ENCODE assay signal across 24 cellular contexts in genomic region chr15:48447058-48447457, GRCh38.
DNase-seq lines count a peak whose midpoint lies in the region; ATAC-seq, FAIRE-seq and TF ChIP-seq lines count a peak whose summit lies in the region.
"Had no signal": no experiment of that assay in that cellular context is flagged by ENCODE, and none has a peak within 500 bp of the region (broad histone marks: within the 10 kb centered on the region; RNA-seq: fewer than 3 reads in every experiment).

No MANE protein-coding gene starts in this region.

- CTCF ChIA-PET in PC-3 (lab: Charles Lee) = interaction anchor here (0.6 kb wide), 1 partner anchor 78 kb away, joined by 3 read pairs; no protein-coding TSS in a partner anchor

- H3K9ac ChIP-seq in PC-3 (ENCODE audit: low read length) = peak overlapping the region; percentile 52
- H3K9ac ChIP-seq: KMS-11, SK-N-SH had no signal

- H3K4me3 ChIP-seq in ACC112 (ENCODE audit: low read depth, low read length) (peak overlapping the region; percentile 41; the same call in 1 of the 2 replicates), PC-3 (ENCODE audit: low read length) (peak overlapping the region; percentile 26; the same call in 1 of the 2 replicates), bronchial epithelial cell (ENCODE audit: low read depth, low read length) (no peak overlapping the region), osteoblast (ENCODE audit: insufficient read depth, low read length) (no peak overlapping the region)
- H3K4me3 ChIP-seq: GM12878, GM23338, HAP-1 had no signal

- H3K4me1 ChIP-seq in ACC112 (ENCODE audit: control insufficient read depth, insufficient read depth, low read length, unreplicated experiment) (peaks cover 43% of the 10 kb centered on the region), PC-3 (ENCODE audit: insufficient read depth, low read length) (peaks cover 20% of the 10 kb centered on the region), osteoblast (ENCODE audit: insufficient read depth, low read length) (peaks cover 37% of the 10 kb centered on the region)
- H3K4me1 ChIP-seq: HAP-1 had no signal

- H3K27me3 ChIP-seq in ACC112 (ENCODE audit: insufficient read depth, low read length) (no peaks in the 10 kb centered on the region), PC-3 (ENCODE audit: low read length) (no peaks in the 10 kb centered on the region), bronchial epithelial cell (ENCODE audit: control insufficient read depth, insufficient read depth, low read length) (no peaks in the 10 kb centered on the region), osteoblast (ENCODE audit: insufficient read depth, low read length) (no peaks in the 10 kb centered on the region)

- DNase-seq in PC-3 = peak; percentile 53
- peak; percentile 59 for DNase-seq in bronchial epithelial cell (ENCODE audit: low read depth)
- no peak for DNase-seq in osteoblast (ENCODE audit: insufficient read length, low spot score, missing footprints)
- DNase-seq in SHP77 treated with DMSO at 0.1 percent for 48 hours (lab: John Stamatoyannopoulos, UW) = no peak
- DNase-seq in activated CD4-positive, CD25-positive, alpha-beta regulatory T cell treated with anti-CD3 and anti-CD28 coated beads, Interleukin-2, amount 50 U/mL, for 72 hours = no peak
- no peak for DNase-seq in RKO (ENCODE audit: low spot score)
- DNase-seq: 8988T; AML-193; C1 segment of cervical spinal cord; CD8-positive, alpha-beta T cell; DND-41; MV-4-11; NCI-H1105 treated with DMSO at 0.1 percent for 48 hours; NCI-H2029 treated with DMSO at 0.1 percent for 48 hours; NCI-H2171; NCI-H345; NCI-H524 treated with DMSO at 0.1 percent for 48 hours; SHP77; SK-N-SH had no signal

- H2AFZ ChIP-seq in ACC112 (ENCODE audit: low read length, unreplicated experiment) (no peak overlapping the region), PC-3 (ENCODE audit: low read length) (no peak overlapping the region), osteoblast (ENCODE audit: low read length) (no peak overlapping the region)
- H2AFZ ChIP-seq: GM23338 had no signal

- H3K9me3 ChIP-seq in PC-3 (ENCODE audit: low read length) (no peaks in the 10 kb centered on the region), osteoblast (ENCODE audit: low read depth, low read length) (no peaks in the 10 kb centered on the region)
- H3K9me3 ChIP-seq: HAP-1, SK-N-SH had no signal

- H3K79me2 ChIP-seq in ACC112 (ENCODE audit: control insufficient read depth, insufficient read depth, low read length, unreplicated experiment) (no peaks in the 10 kb centered on the region), PC-3 (ENCODE audit: low read length) (no peaks in the 10 kb centered on the region), osteoblast (ENCODE audit: insufficient read depth, low read length) (no peaks in the 10 kb centered on the region)

- H3K4me2 ChIP-seq in PC-3 (ENCODE audit: low read length) (peak overlapping the region; percentile 65), osteoblast (ENCODE audit: insufficient read depth, low read length) (no peak overlapping the region)
- H3K4me2 ChIP-seq: GM23338, KMS-11, SK-N-SH had no signal

- no TSS peak for BruUV-seq in PC-3 (replicated peaks; lab: Mats Ljungman, UMichigan)

- no peak for TF ChIP-seq CTCF in PC-3 (conservative IDR thresholded peaks at IDR 0.05; ENCODE audit: low read depth, low read length)
- no peak for TF ChIP-seq CTCF in bronchial epithelial cell (IDR thresholded peaks at IDR 0.05; ENCODE audit: insufficient read depth, low read length, severe bottlenecking)
- TF ChIP-seq CTCF in osteoblast (IDR thresholded peaks at IDR 0.05; ENCODE audit: extremely low read depth, low read depth, low read length) = no peak

- POLR2A ChIA-PET in PC-3 (lab: Charles Lee; ENCODE audit: unreplicated experiment) = no interaction called here

- no peaks in the 10 kb centered on the region for H3F3A ChIP-seq in PC-3 (ENCODE audit: low read length, unreplicated experiment)

- H3K27ac ChIP-seq in ACC112 (ENCODE audit: low read depth, low read length) (peak overlapping the region; percentile 80), PC-3 (ENCODE audit: low read length) (peak overlapping the region; percentile 89), osteoblast (ENCODE audit: low read depth, low read length) (peak overlapping the region; percentile 58)
- H3K27ac ChIP-seq: KMS-11 had no signal

- ATAC-seq in PC-3 = peak; percentile 22; the same call in 1 of the 2 replicates
- ATAC-seq: CD8-positive, alpha-beta T cell; GM12878; GM23338 had no signal

- H3K9me2 ChIP-seq in PC-3 (replicated peaks; ENCODE audit: low read length) = no peaks in the 10 kb centered on the region
- H3K9me2 ChIP-seq: SK-N-SH had no signal

- intact Hi-C loops in PC-3 (cut with micrococcal nuclease) = no loop called here

- no peaks in the 10 kb centered on the region for H4K20me1 ChIP-seq in PC-3 (ENCODE audit: low read length)
- H4K20me1 ChIP-seq in osteoblast (ENCODE audit: insufficient read depth, low read length) = no peaks in the 10 kb centered on the region

- no peak for FAIRE-seq in bronchial epithelial cell (lab: Jason Lieb, UNC)
- FAIRE-seq: GM12878 had no signal

- H3K36me3 ChIP-seq in ACC112 (ENCODE audit: insufficient read depth, low read length) (peaks cover 72% of the 10 kb centered on the region), PC-3 (ENCODE audit: low read depth, low read length) (no peaks in the 10 kb centered on the region), bronchial epithelial cell (ENCODE audit: control insufficient read depth, insufficient read depth, low read length) (no peaks in the 10 kb centered on the region), osteoblast (ENCODE audit: insufficient read depth, low read length) (peaks cover 85% of the 10 kb centered on the region)
- H3K36me3 ChIP-seq: HAP-1 had no signal

Comparison
In these comparisons a context has a peak if more than half of its experiments do, and no peak if none do; other contexts are left out.
1. H3K4me3 ChIP-seq: peak in ACC112 (single experiment) and PC-3 (single experiment); none in bronchial epithelial cell (single experiment) and osteoblast (single experiment).
2. DNase-seq: peak in PC-3 (single experiment) and bronchial epithelial cell (single experiment); none in osteoblast (single experiment), SHP77 treated with DMSO at 0.1 percent for 48 hours (single experiment), activated CD4-positive, CD25-positive, alpha-beta regulatory T cell treated with anti-CD3 and anti-CD28 coated beads, Interleukin-2, amount 50 U/mL, for 72 hours (single experiment) and RKO (single experiment).
3. Peak in every context shown above with its lines, with median percentiles within 50 percentile points of each other: H3K27ac ChIP-seq.